12 cellular contexts compared by ENCODE assay signal in genomic region chr9:134408389-134408788, GRCh38.
DNase-seq lines count a peak whose midpoint lies in the region; ATAC-seq and TF ChIP-seq lines count a peak whose summit lies in the region.
"Had no signal": no experiment of that assay in that cellular context is flagged by ENCODE, and none has a peak within 500 bp of the region (broad histone marks: within the 10 kb centered on the region; RNA-seq: fewer than 3 reads in every experiment).

No MANE protein-coding gene starts in this region.

- H3K4me3 ChIP-seq in SJSA1 (no peak overlapping the region), heart right ventricle (no peak overlapping the region), stomach (peak overlapping the region in 1 of 4 donors; percentile 31)

- 42 to 55% methylated on average over 9 of the region's 9 CpGs for WGBS in heart right ventricle, 2 donors
- 55 to 100% (median 83%) methylated on average over 1 to 9 of the region's 9 CpGs for WGBS in stomach, 5 donors

- peak in 7 of 8 donors; percentile 5 to 49 (median 18) for ATAC-seq in heart right ventricle
- no peak for ATAC-seq in HG03196 (IDR thresholded peaks at IDR 0.05; ENCODE audit: unreplicated experiment)
- ATAC-seq in HG02588 (IDR thresholded peaks at IDR 0.05; ENCODE audit: unreplicated experiment), result no peak

- TF ChIP-seq CTCF in GM12873 (IDR thresholded peaks at IDR 0.05; ENCODE audit: insufficient read depth, low read depth, low read length, missing control alignments), result peak; percentile 29
- peak in 7 of 9 donors; percentile 30 to 54 (median 37) for TF ChIP-seq CTCF in heart right ventricle (IDR thresholded peaks at IDR 0.05)
- no peak for TF ChIP-seq CTCF in stomach (IDR thresholded peaks at IDR 0.05)

- peak overlapping the region; percentile 96 for H3K27ac ChIP-seq in SJSA1
- peak overlapping the region in 9 of 10 donors; percentile 79 to 92 (median 86) for H3K27ac ChIP-seq in heart right ventricle
- peak overlapping the region in 4 of 5 donors; percentile 72 to 85 (median 74) for H3K27ac ChIP-seq in stomach

- H3K27me3 ChIP-seq in SJSA1 (replicated peaks), result no peaks in the 10 kb centered on the region
- no peaks in the 10 kb centered on the region for H3K27me3 ChIP-seq in heart right ventricle
- no peaks in the 10 kb centered on the region for H3K27me3 ChIP-seq in stomach

- H3K9me3 ChIP-seq in SJSA1 (replicated peaks) (no peaks in the 10 kb centered on the region), heart right ventricle (no peaks in the 10 kb centered on the region), stomach (no peaks in the 10 kb centered on the region)

- peaks cover 29% of the 10 kb centered on the region for H3K36me3 ChIP-seq in SJSA1
- peaks cover 0 to 36% (median 0%) of the 10 kb centered on the region in 9 donors for H3K36me3 ChIP-seq in heart right ventricle
- H3K36me3 ChIP-seq in stomach, result peaks cover 17 to 34% (median 25%) of the 10 kb centered on the region in 4 donors

- no peak for TF ChIP-seq EP300 in stomach (IDR thresholded peaks at IDR 0.05)

- H3K4me1 ChIP-seq in SJSA1 (replicated peaks) (peaks cover 53% of the 10 kb centered on the region), heart right ventricle (peaks cover 82 to 100% (median 99%) of the 10 kb centered on the region in 9 donors), stomach (peaks cover 91 to 100% (median 98%) of the 10 kb centered on the region in 4 donors)

- no peak for TF ChIP-seq POLR2A in stomach (IDR thresholded peaks at IDR 0.05)

- DNase-seq in SJSA1 (ENCODE audit: low read depth in 1 of 2, low spot score in 2 of 2), result no peak
- DNase-seq in heart right ventricle, result peak; percentile 43 to 71
- DNase-seq in stomach, result no peak
- no peak for DNase-seq in DMS153 (lab: John Stamatoyannopoulos, UW)
- no peak for DNase-seq in HK-2 (ENCODE audit: unreplicated experiment)
- DNase-seq: activated CD8-positive, alpha-beta memory T cell treated with anti-CD3 and anti-CD28 coated beads, Interleukin-2, amount 50 U/mL, for 4 hours; amniotic stem cell; NCI-H146; T1000 had no signal

- intact Hi-C loops in heart right ventricle (cut with DNase I), result loop anchor here in 4 of 10 donors (5.0 to 10.0 kb wide), 6 partner anchors 34 to 344 kb away; partner anchors contain the start of genes BRD3 (in 1 of the 4) and RXRA (in 1 of the 4)
- intact Hi-C loops in stomach (cut with DNase I; ENCODE audit: low total_unique reads), result no loop called here

Comparison
In these comparisons a context has a peak if more than half of its experiments do, and no peak if none do; other contexts are left out.
1. CTCF ChIP-seq: peak in GM12873 (single experiment) and heart right ventricle (7 of 9); none in stomach (0 of 7).
2. DNase-seq: peak in heart right ventricle (2 of 2); none in SJSA1 (0 of 2), stomach (single experiment), DMS153 (single experiment) and HK-2 (single experiment).
3. ATAC-seq: peak in heart right ventricle (7 of 8); none in HG03196 (single experiment) and HG02588 (single experiment).
4. Peak in every context shown above with its lines, with median percentiles within 50 percentile points of each other: H3K27ac ChIP-seq.